8 cellular contexts compared by ENCODE assay signal in genomic region chr11:47355283-47356128, GRCh38. TPM values are rescaled to one million over a fixed set of nuclear protein-coding genes. Genes with fewer than 3 reads are reported as not detected.
DNase-seq lines count a peak whose midpoint lies in the region; ATAC-seq, FAIRE-seq and TF ChIP-seq lines count a peak whose summit lies in the region.

No MANE protein-coding gene starts in this region.

- H3K9me3 ChIP-seq in PC-3 (ENCODE audit: low read length), result no peaks in the 10 kb centered on the region
- H3K9me3 ChIP-seq in kidney (ENCODE audit: control insufficient read depth in 1 of 2, low read length in 2 of 2), result no peaks in the 10 kb centered on the region
- H3K9me3 ChIP-seq in spleen, result no peaks in the 10 kb centered on the region

- peak overlapping the region; percentile 79 for H3K4me2 ChIP-seq in PC-3 (ENCODE audit: low read length)

- CTCF ChIA-PET in PC-3 (lab: Charles Lee), result interaction anchor here (0.5 to 1.4 kb wide), 15 partner anchors 15 to 393 kb away, joined by 3 to 20 read pairs (median 4); partner anchors contain the start of gene DDB2

- BruUV-seq in PC-3 (replicated peaks; lab: Mats Ljungman, UMichigan), result no TSS peak

- H3K9ac ChIP-seq in PC-3 (ENCODE audit: low read length), result peak overlapping the region; percentile 33; the same call in 1 of the 2 replicates
- peak overlapping the region in 1 of 2 donors; percentile 55 for H3K9ac ChIP-seq in kidney (ENCODE audit: low read length in 2 of 2)

- H3K27me3 ChIP-seq in PC-3 (ENCODE audit: low read length), result no peaks in the 10 kb centered on the region
- H3K27me3 ChIP-seq in spleen (replicated peaks in 1 of 7), result no peaks in the 10 kb centered on the region

- H4K20me1 ChIP-seq in PC-3 (ENCODE audit: low read length), result no peaks in the 10 kb centered on the region

- H3K4me1 ChIP-seq in PC-3 (ENCODE audit: insufficient read depth, low read length), result no peaks in the 10 kb centered on the region
- peaks cover 0 to 7% of the 10 kb centered on the region in 2 donors for H3K4me1 ChIP-seq in kidney (ENCODE audit: control insufficient read depth in 1 of 2, insufficient read depth in 1 of 2, low read depth in 1 of 2, low read length in 2 of 2)
- peaks cover 0 to 40% (median 20%) of the 10 kb centered on the region in 6 donors for H3K4me1 ChIP-seq in spleen

- H3K4me3 Mint-ChIP-seq in chondrocyte (ENCODE audit: unreplicated experiment), result peak overlapping the region; percentile 64
- H3K4me3 Mint-ChIP-seq in activated T-helper 1 cell treated with anti-CD3 and anti-CD28 coated beads, Interleukin-12 subunit alpha, Interleukin-12 subunit beta, Interleukin-2, Interleukin-4 antibody, amounts not matched to agents 30 ng/mL and 10 ng/mL and 1 ng/mL, durations not matched to agents 14 hours and 24 hours and 36 hours, result no peak overlapping the region

- no peak overlapping the region for H3K27ac ChIP-seq in PC-3 (ENCODE audit: low read length)
- peak overlapping the region; percentile 14 to 67 for H3K27ac ChIP-seq in kidney (ENCODE audit: low read depth in 2 of 2, low read length in 2 of 2)
- peak overlapping the region in 1 of 8 donors; percentile 24 for H3K27ac ChIP-seq in spleen

- H3K27me3 Mint-ChIP-seq in chondrocyte (ENCODE audit: low read depth), result no peaks in the 10 kb centered on the region
- no peaks in the 10 kb centered on the region for H3K27me3 Mint-ChIP-seq in activated T-helper 1 cell treated with anti-CD3 and anti-CD28 coated beads, Interleukin-12 subunit alpha, Interleukin-12 subunit beta, Interleukin-2, Interleukin-4 antibody, amounts not matched to agents 30 ng/mL and 10 ng/mL and 1 ng/mL, durations not matched to agents 14 hours and 24 hours and 36 hours (ENCODE audit: insufficient read depth)

- no peak overlapping the region for H3K27ac Mint-ChIP-seq in chondrocyte (ENCODE audit: unreplicated experiment)
- no peak overlapping the region for H3K27ac Mint-ChIP-seq in activated T-helper 1 cell treated with anti-CD3 and anti-CD28 coated beads, Interleukin-12 subunit alpha, Interleukin-12 subunit beta, Interleukin-2, Interleukin-4 antibody, amounts not matched to agents 30 ng/mL and 10 ng/mL and 1 ng/mL, durations not matched to agents 14 hours and 24 hours and 36 hours

- DNase-seq in DMS79 (lab: John Stamatoyannopoulos, UW) (peak; percentile 95), PC-3 (peak; percentile 95), chondrocyte (ENCODE audit: low spot score) (no peak), kidney (peak; percentile 95), spleen (peak; percentile 90)
- peak; percentile 57 for DNase-seq in Jurkat, Clone E6-1 (ENCODE audit: low read depth, low spot score)
- DNase-seq in activated T-helper 1 cell treated with anti-CD3 and anti-CD28 coated beads, Interleukin-12 subunit alpha, Interleukin-12 subunit beta, Interleukin-2, Interleukin-4 antibody, amounts not matched to agents 30 ng/mL and 10 ng/mL and 1 ng/mL, durations not matched to agents 14 hours and 24 hours and 36 hours (ENCODE audit: low spot score), result no peak

- no peaks in the 10 kb centered on the region for H3K9me2 ChIP-seq in PC-3 (replicated peaks; ENCODE audit: low read length)

- no peaks in the 10 kb centered on the region for H3K79me2 ChIP-seq in PC-3 (ENCODE audit: low read length)

- H3K9me3 Mint-ChIP-seq in chondrocyte (ENCODE audit: low read depth), result no peaks in the 10 kb centered on the region
- H3K9me3 Mint-ChIP-seq in activated T-helper 1 cell treated with anti-CD3 and anti-CD28 coated beads, Interleukin-12 subunit alpha, Interleukin-12 subunit beta, Interleukin-2, Interleukin-4 antibody, amounts not matched to agents 30 ng/mL and 10 ng/mL and 1 ng/mL, durations not matched to agents 14 hours and 24 hours and 36 hours, result no peaks in the 10 kb centered on the region

- 60 to 89% (median 81%) methylated on average over 39 to 47 of the region's 47 CpGs for WGBS in spleen, 5 donors

- intact Hi-C loops in PC-3 (cut with micrococcal nuclease), result loop anchor here (1.0 to 2.0 kb wide), 5 partner anchors 85 to 466 kb away; partner anchors contain the start of gene MADD
- intact Hi-C loops in kidney (cut with DNase I), result no loop called here
- intact Hi-C loops in spleen (cut with DNase I; ENCODE audit: low total_unique reads), result no loop called here
- intact Hi-C loops in activated T-helper 1 cell treated with anti-CD3 and anti-CD28 coated beads, Interleukin-12 subunit alpha, Interleukin-12 subunit beta, Interleukin-2, Interleukin-4 antibody, amounts not matched to agents 30 ng/mL and 10 ng/mL and 1 ng/mL, durations not matched to agents 14 hours and 24 hours and 36 hours (cut with micrococcal nuclease), result no loop called here

- POLR2A ChIA-PET in PC-3 (lab: Charles Lee; ENCODE audit: unreplicated experiment), result interaction anchor here (0.5 to 0.6 kb wide), 2 partner anchors 40 to 98 kb away, joined by 3 to 4 read pairs; partner anchors contain the start of gene NR1H3

- TF ChIP-seq POLR2A in spleen (IDR thresholded peaks at IDR 0.05), result no peak

- H3F3A ChIP-seq in PC-3 (ENCODE audit: low read length, unreplicated experiment), result no peaks in the 10 kb centered on the region

- no peak for FAIRE-seq in kidney (lab: Jason Lieb, UNC)

- peak; percentile 98 for TF ChIP-seq CTCF in PC-3 (conservative IDR thresholded peaks at IDR 0.05; ENCODE audit: low read depth, low read length)
- TF ChIP-seq CTCF in chondrocyte (IDR thresholded peaks at IDR 0.05), result peak; percentile 98
- TF ChIP-seq CTCF in kidney (IDR thresholded peaks at IDR 0.05; ENCODE audit: borderline replicate concordance, extremely low read depth, insufficient read depth), result peak; percentile 99
- TF ChIP-seq CTCF in spleen (IDR thresholded peaks at IDR 0.05 in 8 of 11, conservative IDR thresholded peaks at IDR 0.05 in 3 of 11), result peak; percentile 25 to 89 (median 70)

- H3K4me3 ChIP-seq in Jurkat, Clone E6-1 (ENCODE audit: low read length), result no peak overlapping the region
- H3K4me3 ChIP-seq in PC-3 (ENCODE audit: low read length) (peak overlapping the region; percentile 58), kidney (ENCODE audit: low read length in 2 of 2) (peak overlapping the region; percentile 20 to 61), spleen (peak overlapping the region in 5 of 8 donors; percentile 9 to 56 (median 20))

- H2AFZ ChIP-seq in PC-3 (ENCODE audit: low read length), result peak overlapping the region; percentile 67

- H3K36me3 ChIP-seq in PC-3 (ENCODE audit: low read depth, low read length) (no peaks in the 10 kb centered on the region), kidney (ENCODE audit: control insufficient read depth in 1 of 2, insufficient read depth in 2 of 2, low read length in 2 of 2) (no peaks in the 10 kb centered on the region), spleen (peaks cover 0 to 80% (median 17%) of the 10 kb centered on the region in 6 donors)

- ATAC-seq in PC-3, result peak; percentile 96
- ATAC-seq in GM18519 (IDR thresholded peaks at IDR 0.05; ENCODE audit: low FRiP score, unreplicated experiment), result no peak

- H3K4me1 Mint-ChIP-seq in chondrocyte (ENCODE audit: low read depth), result peaks cover 6% of the 10 kb centered on the region
- peaks cover 6% of the 10 kb centered on the region for H3K4me1 Mint-ChIP-seq in activated T-helper 1 cell treated with anti-CD3 and anti-CD28 coated beads, Interleukin-12 subunit alpha, Interleukin-12 subunit beta, Interleukin-2, Interleukin-4 antibody, amounts not matched to agents 30 ng/mL and 10 ng/mL and 1 ng/mL, durations not matched to agents 14 hours and 24 hours and 36 hours (ENCODE audit: low read depth)

- H3K36me3 Mint-ChIP-seq in chondrocyte (ENCODE audit: low read depth), result no peaks in the 10 kb centered on the region
- no peaks in the 10 kb centered on the region for H3K36me3 Mint-ChIP-seq in activated T-helper 1 cell treated with anti-CD3 and anti-CD28 coated beads, Interleukin-12 subunit alpha, Interleukin-12 subunit beta, Interleukin-2, Interleukin-4 antibody, amounts not matched to agents 30 ng/mL and 10 ng/mL and 1 ng/mL, durations not matched to agents 14 hours and 24 hours and 36 hours (ENCODE audit: low read depth)

RNA-seq across cellular contexts. Expression of gene MYBPC3, which starts 3.0 kb away (rescaled TPM):
- not detected for polyA plus RNA-seq in Jurkat, Clone E6-1 (2012; ENCODE audit: insufficient read depth, insufficient read length)
- not detected in 2 replicates for total RNA-seq in PC-3 (2014; rRNA removed)
- total RNA-seq in chondrocyte, result not detected in 3 replicates
- total RNA-seq in kidney, result 0.19 TPM
- polyA plus RNA-seq in kidney (ENCODE audit: insufficient read depth, low read depth, low replicate concordance), result 0.52 TPM
- 1 to 10 TPM in 5 of 7 donors, under 1 TPM in 2; 0.91 to 4.7 (median 1.5) TPM for total RNA-seq in spleen
- polyA plus RNA-seq in spleen, result 1 to 10 TPM in 2 of 3 donors, under 1 TPM in 1; 0.49 to 2.2 (median 1.4) TPM
- total RNA-seq in activated T-helper 1 cell treated with anti-CD3 and anti-CD28 coated beads, Interleukin-12 subunit alpha, Interleukin-12 subunit beta, Interleukin-2, Interleukin-4 antibody, amounts not matched to agents 30 ng/mL and 10 ng/mL and 1 ng/mL, durations not matched to agents 14 hours and 24 hours and 36 hours, result not detected in 2 replicates

RNA-seq across cellular contexts. Expression of gene SPI1, which starts 22.8 kb away (rescaled TPM):
- polyA plus RNA-seq in Jurkat, Clone E6-1 (2012; ENCODE audit: insufficient read depth, insufficient read length), result not detected
- total RNA-seq in PC-3 (2014; rRNA removed) (0.22 TPM in 1 of 2 replicates, not detected in the other), chondrocyte (not detected in 3 replicates), kidney (39.8 TPM), spleen (100 to 1,000 TPM in 6 of 7 donors, 10 to 100 TPM in 1; 95.7 to 366 (median 198) TPM)
- polyA plus RNA-seq in kidney (ENCODE audit: insufficient read depth, low read depth, low replicate concordance) (7.3 TPM), spleen (100 to 1,000 TPM in 1 of 3 donors, 10 to 100 TPM in 2; 84.2 to 128 (median 91.8) TPM)
- not detected in 2 replicates for total RNA-seq in activated T-helper 1 cell treated with anti-CD3 and anti-CD28 coated beads, Interleukin-12 subunit alpha, Interleukin-12 subunit beta, Interleukin-2, Interleukin-4 antibody, amounts not matched to agents 30 ng/mL and 10 ng/mL and 1 ng/mL, durations not matched to agents 14 hours and 24 hours and 36 hours

RNA-seq across cellular contexts. Expression of gene SLC39A13, which starts 52.9 kb away (rescaled TPM):
- 21.0 TPM for polyA plus RNA-seq in Jurkat, Clone E6-1 (2012; ENCODE audit: insufficient read depth, insufficient read length)
- total RNA-seq in PC-3 (2014; rRNA removed) (29.4 and 32.5 TPM in 2 replicates), chondrocyte (113 to 124 TPM (median 120 TPM) in 3 replicates), kidney (80.6 TPM), spleen (10 to 100 TPM; 26.3 to 48.4 (median 43.2) TPM)
- polyA plus RNA-seq in kidney (ENCODE audit: insufficient read depth, low read depth, low replicate concordance) (93.2 TPM), spleen (10 to 100 TPM; 21.7 to 40.2 (median 26.0) TPM)
- 15.5 and 16.2 TPM in 2 replicates for total RNA-seq in activated T-helper 1 cell treated with anti-CD3 and anti-CD28 coated beads, Interleukin-12 subunit alpha, Interleukin-12 subunit beta, Interleukin-2, Interleukin-4 antibody, amounts not matched to agents 30 ng/mL and 10 ng/mL and 1 ng/mL, durations not matched to agents 14 hours and 24 hours and 36 hours

Comparison
In these comparisons a context has a peak if more than half of its experiments do, and no peak if none do; other contexts are left out.
1. DNase-seq: peak in DMS79 (single experiment), Jurkat, Clone E6-1 (single experiment), PC-3 (single experiment), kidney (single experiment) and spleen (single experiment); none in chondrocyte (single experiment) and activated T-helper 1 cell treated with anti-CD3 and anti-CD28 coated beads, Interleukin-12 subunit alpha, Interleukin-12 subunit beta, Interleukin-2, Interleukin-4 antibody, amounts not matched to agents 30 ng/mL and 10 ng/mL and 1 ng/mL, durations not matched to agents 14 hours and 24 hours and 36 hours (single experiment).
2. RNA of gene SPI1, which starts 22.8 kb away (total RNA-seq): 95.7 to 366 TPM in spleen and 39.8 TPM in kidney (single experiment); 0.22 TPM in PC-3, not detected in chondrocyte and not detected in activated T-helper 1 cell treated with anti-CD3 and anti-CD28 coated beads, Interleukin-12 subunit alpha, Interleukin-12 subunit beta, Interleukin-2, Interleukin-4 antibody, amounts not matched to agents 30 ng/mL and 10 ng/mL and 1 ng/mL, durations not matched to agents 14 hours and 24 hours and 36 hours; every median in the first group is over 10 times any median in the second.
3. Peak in every context shown above with its lines, with median percentiles within 50 percentile points of each other: CTCF ChIP-seq.